In the genomic region with DNA sequence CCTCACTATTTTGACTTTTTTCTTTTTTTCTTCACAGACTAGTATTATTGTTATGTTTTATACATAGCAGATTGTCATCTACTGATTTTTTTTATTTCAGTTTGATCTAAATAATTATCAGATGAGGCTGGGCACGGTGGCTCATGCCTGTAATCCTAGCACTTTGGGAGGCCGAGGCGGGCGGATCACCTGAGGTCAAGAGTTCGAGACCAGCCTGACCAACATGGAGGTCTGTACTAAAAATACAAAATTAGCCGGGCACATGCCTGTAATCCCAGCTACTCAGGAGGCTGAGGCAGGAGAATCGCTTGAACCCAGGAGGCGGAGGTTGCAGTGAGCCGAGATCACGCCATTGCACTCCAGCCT, we compare ENCODE assay signal across 8 cellular contexts.
DNase-seq lines count a peak whose midpoint lies in the region; TF ChIP-seq lines count a peak whose summit lies in the region.
"Not testable (repeated sequence)": the region's sequence is repeated elsewhere in the genome, so short reads cannot be mapped to it uniquely, and the experiment has no call there.

No MANE protein-coding gene starts in this region.

- H3K4me3 Mint-ChIP-seq in activated CD4-positive, alpha-beta memory T cell treated with anti-CD3 and anti-CD28 coated beads for 36 hours; endothelial cell (ENCODE audit: unreplicated experiment); type B pancreatic cell: not testable (repeated sequence)

- TF ChIP-seq CTCF in PC-9 (conservative IDR thresholded peaks at IDR 0.05); endothelial cell (IDR thresholded peaks at IDR 0.05; ENCODE audit: unreplicated experiment); type B pancreatic cell (conservative IDR thresholded peaks at IDR 0.05): not testable (repeated sequence)

- peaks cover 44% of the 10 kb centered on the region for H3K4me1 Mint-ChIP-seq in activated CD4-positive, alpha-beta memory T cell treated with anti-CD3 and anti-CD28 coated beads for 36 hours (ENCODE audit: low read depth)
- not testable (repeated sequence) for H3K4me1 Mint-ChIP-seq in endothelial cell (ENCODE audit: unreplicated experiment); type B pancreatic cell (ENCODE audit: unreplicated experiment)

- intact Hi-C loops in PC-9 (cut with micrococcal nuclease; ENCODE audit: unreplicated experiment); activated CD4-positive, alpha-beta memory T cell treated with anti-CD3 and anti-CD28 coated beads for 36 hours (cut with micrococcal nuclease): not testable (repeated sequence)

- POLR2A ChIA-PET in PC-9 (lab: Charles Lee; ENCODE audit: unreplicated experiment), result not testable (repeated sequence)
- POLR2A ChIA-PET in activated CD4-positive, alpha-beta memory T cell treated with anti-CD3 and anti-CD28 coated beads for 36 hours (lab: Charles Lee), result interaction anchor here (17.1 kb wide), 1 partner anchor 45 kb away, joined by 1283 read pairs; no protein-coding TSS in a partner anchor

- not testable (repeated sequence) for BruUV-seq in PC-9 (replicated peaks; lab: Mats Ljungman, UMichigan)

- H3K4me3 ChIP-seq in BLaER1 treated with 17β-estradiol and CSF1 and Interleukin-3, amounts not matched to agents 10 nM and 100 nM; PC-9; adipocyte (ENCODE audit: low read length); mesodermal cell (ENCODE audit: extremely low read depth, insufficient read depth, low read length, poor library complexity, severe bottlenecking); skeletal muscle tissue (ENCODE audit: low read length in 3 of 3): not testable (repeated sequence)

- H3K9me2 ChIP-seq in PC-9 (ENCODE audit: insufficient read depth), result not testable (repeated sequence)

- peaks cover 42% of the 10 kb centered on the region for H3F3A ChIP-seq in PC-9 (ENCODE audit: insufficient read depth, low read depth)

- H4K20me1 ChIP-seq in BLaER1 treated with 17β-estradiol and CSF1 and Interleukin-3, amounts not matched to agents 10 nM and 100 nM; PC-9 (ENCODE audit: insufficient read depth): not testable (repeated sequence)

- peaks cover 0 to 50% (median 36%) of the 10 kb centered on the region in 11 experiments; a peak in 19 of 22 replicates for H3K36me3 ChIP-seq in BLaER1 treated with 17β-estradiol and CSF1 and Interleukin-3, amounts not matched to agents 10 nM and 100 nM
- H3K36me3 ChIP-seq in PC-9 (ENCODE audit: low read depth); adipocyte (ENCODE audit: control insufficient read depth, insufficient read depth, low read length, severe bottlenecking); skeletal muscle tissue (ENCODE audit: control insufficient read depth in 3 of 3, insufficient read depth in 3 of 3, low read length in 3 of 3): not testable (repeated sequence)
- H3K36me3 ChIP-seq in mesodermal cell (ENCODE audit: control insufficient read depth, insufficient read depth, low read length), result peaks cover 15% of the 10 kb centered on the region

- H3K27me3 ChIP-seq in BLaER1 treated with 17β-estradiol and CSF1 and Interleukin-3, amounts not matched to agents 10 nM and 100 nM; PC-9 (ENCODE audit: insufficient read depth, low read depth); adipocyte (replicated peaks; ENCODE audit: control insufficient read depth, insufficient read depth, low read length); skeletal muscle tissue (ENCODE audit: control insufficient read depth in 3 of 3, insufficient read depth in 3 of 3, low read length in 3 of 3): not testable (repeated sequence)

- WGBS in mesodermal cell (ENCODE audit: insufficient coverage in 2 of 2), 2 experiments, result 81 to 100% methylated on average over 3 to 6 of the region's 10 CpGs

- H2AFZ ChIP-seq in PC-9, result not testable (repeated sequence)

- not testable (repeated sequence) for H3K9me3 ChIP-seq in BLaER1 treated with 17β-estradiol and CSF1 and Interleukin-3, amounts not matched to agents 10 nM and 100 nM (replicated peaks in 1 of 11); PC-9 (ENCODE audit: insufficient read depth, low read depth); adipocyte (ENCODE audit: control insufficient read depth, low read length); mesodermal cell (ENCODE audit: control insufficient read depth, low read length); skeletal muscle tissue (ENCODE audit: control insufficient read depth in 3 of 3, low read length in 3 of 3)

- peak overlapping the region in 6 of 11 experiments; percentile 35 to 89 (median 70); a peak in 9 of 22 replicates for H3K4me2 ChIP-seq in BLaER1 treated with 17β-estradiol and CSF1 and Interleukin-3, amounts not matched to agents 10 nM and 100 nM
- H3K4me2 ChIP-seq in PC-9, result not testable (repeated sequence)

- H3K4me1 ChIP-seq in BLaER1 treated with 17β-estradiol and CSF1 and Interleukin-3, amounts not matched to agents 10 nM and 100 nM, result peaks cover 19 to 100% (median 73%) of the 10 kb centered on the region in 10 experiments
- H3K4me1 ChIP-seq in PC-9 (replicated peaks; ENCODE audit: insufficient read depth), result peaks cover 29% of the 10 kb centered on the region
- H3K4me1 ChIP-seq in adipocyte (ENCODE audit: control insufficient read depth, insufficient read depth, low read length), result peaks cover 34% of the 10 kb centered on the region
- H3K4me1 ChIP-seq in mesodermal cell (ENCODE audit: control insufficient read depth, insufficient read depth, low read length, poor library complexity, severe bottlenecking), result peaks cover 23% of the 10 kb centered on the region
- H3K4me1 ChIP-seq in skeletal muscle tissue (ENCODE audit: control insufficient read depth in 3 of 3, insufficient read depth in 3 of 3, low read length in 3 of 3), result not testable (repeated sequence)

- H3K36me3 Mint-ChIP-seq in activated CD4-positive, alpha-beta memory T cell treated with anti-CD3 and anti-CD28 coated beads for 36 hours, result peaks cover 24% of the 10 kb centered on the region
- H3K36me3 Mint-ChIP-seq in endothelial cell (ENCODE audit: low read depth, unreplicated experiment), result not testable (repeated sequence)
- peaks cover 12% of the 10 kb centered on the region for H3K36me3 Mint-ChIP-seq in type B pancreatic cell

- H3K27ac Mint-ChIP-seq in activated CD4-positive, alpha-beta memory T cell treated with anti-CD3 and anti-CD28 coated beads for 36 hours, result peak overlapping the region; percentile 79
- H3K27ac Mint-ChIP-seq in endothelial cell (ENCODE audit: unreplicated experiment) (peak overlapping the region; percentile 8), type B pancreatic cell (peak overlapping the region; percentile 67)

- peaks cover 35% of the 10 kb centered on the region for H3K79me2 ChIP-seq in PC-9 (ENCODE audit: low read depth)

- peak overlapping the region in 4 of 11 experiments; percentile 75 to 93 (median 91); a peak in 8 of 22 replicates for H3K9ac ChIP-seq in BLaER1 treated with 17β-estradiol and CSF1 and Interleukin-3, amounts not matched to agents 10 nM and 100 nM
- peak overlapping the region; percentile 55 for H3K9ac ChIP-seq in adipocyte (ENCODE audit: low read length)
- not testable (repeated sequence) for H3K9ac ChIP-seq in skeletal muscle tissue (ENCODE audit: low read depth in 1 of 3, low read length in 3 of 3)

- peak overlapping the region in 8 of 11 experiments; percentile 46 to 99 (median 98); a peak in 16 of 22 replicates for H3K27ac ChIP-seq in BLaER1 treated with 17β-estradiol and CSF1 and Interleukin-3, amounts not matched to agents 10 nM and 100 nM
- peak overlapping the region; percentile 17 for H3K27ac ChIP-seq in PC-9
- H3K27ac ChIP-seq in mesodermal cell (ENCODE audit: low read depth, low read length, severe bottlenecking), result peak overlapping the region; percentile 57
- peak overlapping the region; percentile 13 for H3K27ac ChIP-seq in skeletal muscle tissue (ENCODE audit: low read depth, low read length)

- CTCF ChIA-PET in PC-9 (lab: Charles Lee); activated CD4-positive, alpha-beta memory T cell treated with anti-CD3 and anti-CD28 coated beads for 36 hours (lab: Charles Lee): not testable (repeated sequence)

- not testable (repeated sequence) for H3K9me3 Mint-ChIP-seq in activated CD4-positive, alpha-beta memory T cell treated with anti-CD3 and anti-CD28 coated beads for 36 hours; endothelial cell (ENCODE audit: unreplicated experiment); type B pancreatic cell

- not testable (repeated sequence) for H3K27me3 Mint-ChIP-seq in activated CD4-positive, alpha-beta memory T cell treated with anti-CD3 and anti-CD28 coated beads for 36 hours; endothelial cell (ENCODE audit: unreplicated experiment); type B pancreatic cell

- DNase-seq in PC-9; activated CD4-positive, alpha-beta memory T cell treated with anti-CD3 and anti-CD28 coated beads for 36 hours; adipocyte (ENCODE audit: low read depth); endothelial cell (ENCODE audit: low spot score); type B pancreatic cell (ENCODE audit: extremely low spot score, unreplicated experiment): not testable (repeated sequence)

Comparison
In these comparisons a context has a peak if more than half of its experiments do, and no peak if none do; other contexts are left out.
1. H3K27ac ChIP-seq: peak in every context shown above with its lines; median percentile 98 in BLaER1 treated with 17β-estradiol and CSF1 and Interleukin-3, amounts not matched to agents 10 nM and 100 nM; 57 in mesodermal cell; 17 in PC-9; 13 in skeletal muscle tissue.
2. H3K27ac Mint-ChIP-seq: peak in every context shown above with its lines; median percentile 79 in activated CD4-positive, alpha-beta memory T cell treated with anti-CD3 and anti-CD28 coated beads for 36 hours; 67 in type B pancreatic cell; 8 in endothelial cell.